ENCODE assay signal across 7 cellular contexts in genomic region chrX:123648028-123648810, GRCh38.
DNase-seq lines count a peak whose midpoint lies in the region; ATAC-seq and FAIRE-seq lines count a peak whose summit lies in the region.

No MANE protein-coding gene starts in this region.

- DNase-seq in NCI-H748 (lab: John Stamatoyannopoulos, UW; ENCODE audit: unreplicated experiment) (peak; percentile 80), fibroblast of gingiva (ENCODE audit: low read depth) (peak; percentile 6), retina (peak; percentile 58), NCI-H1092 treated with DMSO at 0.1 percent for 48 hours (lab: John Stamatoyannopoulos, UW) (no peak), RCC 7860 (ENCODE audit: low spot score) (no peak)

- ATAC-seq in GM18511 (IDR thresholded peaks at IDR 0.05; ENCODE audit: unreplicated experiment) (peak; percentile 70), GM21381 (IDR thresholded peaks at IDR 0.05; ENCODE audit: unreplicated experiment) (no peak)

- no peak for FAIRE-seq in RCC 7860 (lab: Jason Lieb, UNC)

Comparison
In these comparisons a context has a peak if more than half of its experiments do, and no peak if none do; other contexts are left out.
1. DNase-seq: peak in NCI-H748 (single experiment), fibroblast of gingiva (single experiment) and retina (single experiment); none in NCI-H1092 treated with DMSO at 0.1 percent for 48 hours (single experiment) and RCC 7860 (single experiment).